In genomic region chr6:118935331-118935668, GRCh38 we compare ENCODE assay signal across 8 cellular contexts. TPM values are rescaled to one million over a fixed set of nuclear protein-coding genes. Genes with fewer than 3 reads are reported as not detected.
DNase-seq lines count a peak whose midpoint lies in the region; TF ChIP-seq lines count a peak whose summit lies in the region.

No MANE protein-coding gene starts in this region.

- H3K4me1 ChIP-seq in iPS DF 6.9 (ENCODE audit: control insufficient read depth, insufficient read depth, low read length), result no peaks in the 10 kb centered on the region

- H3K4me3 ChIP-seq in GM06990 (replicated peaks; ENCODE audit: low read depth, low read length) (peak overlapping the region; percentile 89), H7 (ENCODE audit: insufficient read depth, low read depth, low read length) (peak overlapping the region; percentile 30), SU-DHL-6 (ENCODE audit: insufficient read depth, low read length, poor library complexity, severe bottlenecking) (peak overlapping the region; percentile 100), iPS DF 6.9 (ENCODE audit: low read length) (peak overlapping the region; percentile 30; the same call in 1 of the 2 replicates)

- no peak overlapping the region for H2AFZ ChIP-seq in SU-DHL-6 (ENCODE audit: low read depth, low read length, severe bottlenecking)

- H4K20me1 ChIP-seq in SU-DHL-6 (ENCODE audit: low read depth, low read length), result no peaks in the 10 kb centered on the region

- H3K27ac ChIP-seq in SU-DHL-6 (ENCODE audit: low read depth, low read length) (peak overlapping the region; percentile 36; the same call in 1 of the 2 replicates), iPS DF 6.9 (ENCODE audit: low read length) (no peak overlapping the region), substantia nigra (ENCODE audit: low read depth, low read length, poor library complexity, severe bottlenecking) (peak overlapping the region; percentile 93)

- no peaks in the 10 kb centered on the region for H3K9me2 ChIP-seq in SU-DHL-6 (replicated peaks; ENCODE audit: insufficient read depth, low read length)

- no peak for TF ChIP-seq CTCF in GM06990 (IDR thresholded peaks at IDR 0.05; ENCODE audit: insufficient read depth, low read length, poor library complexity, severe bottlenecking)
- no peak for TF ChIP-seq CTCF in SU-DHL-6 (IDR thresholded peaks at IDR 0.05; ENCODE audit: insufficient read depth, low read length, poor library complexity, severe bottlenecking)

- H3K4me2 ChIP-seq in SU-DHL-6 (ENCODE audit: low read depth, low read length, poor library complexity, severe bottlenecking), result peak overlapping the region; percentile 93

- H3F3A ChIP-seq in SU-DHL-6 (ENCODE audit: insufficient read depth), result peaks cover 8% of the 10 kb centered on the region; the same call in 1 of the 2 replicates

- H3K27me3 ChIP-seq in GM06990 (replicated peaks; ENCODE audit: control insufficient read depth, insufficient read depth, low read length), result no peaks in the 10 kb centered on the region
- H3K27me3 ChIP-seq in H7 (ENCODE audit: control insufficient read depth, insufficient read depth, low read length), result no peaks in the 10 kb centered on the region
- H3K27me3 ChIP-seq in SU-DHL-6 (ENCODE audit: low read length), result no peaks in the 10 kb centered on the region
- H3K27me3 ChIP-seq in iPS DF 6.9 (ENCODE audit: control insufficient read depth, insufficient read depth, low read length), result no peaks in the 10 kb centered on the region

- WGBS in iPS DF 6.9 (ENCODE audit: insufficient coverage, insufficient read length), result no CpG with 5 or more reads among the region's 1 CpG

- H3K79me2 ChIP-seq in SU-DHL-6 (ENCODE audit: insufficient read depth, low read length), result peaks cover 27% of the 10 kb centered on the region

- H3K9ac ChIP-seq in SU-DHL-6 (ENCODE audit: low read length), result peak overlapping the region; percentile 100

- DNase-seq in GM06990 (ENCODE audit: extremely low read depth, insufficient read length) (no peak), H7 (no peak), iPS DF 6.9 (ENCODE audit: low read depth, low spot score) (no peak), substantia nigra (lab: John Stamatoyannopoulos, UW) (no peak), SKM-1 (lab: John Stamatoyannopoulos, UW; ENCODE audit: unreplicated experiment) (no peak)
- DNase-seq in stimulated activated CD4-positive, alpha-beta T cell treated with anti-CD3 and anti-CD28 coated beads, Interleukin-4, amount 100 ng/mL, for 1 hour, result no peak
- DNase-seq in activated CD4-positive, alpha-beta T cell treated with anti-CD3 and anti-CD28 coated beads for 4 hours, result no peak

- H3K36me3 ChIP-seq in GM06990 (ENCODE audit: control insufficient read depth, insufficient read depth, low read length) (no peaks in the 10 kb centered on the region), H7 (replicated peaks; ENCODE audit: control insufficient read depth, insufficient read depth, low read length) (no peaks in the 10 kb centered on the region; the same call in 1 of the 2 replicates), SU-DHL-6 (ENCODE audit: low read length) (peaks cover 13% of the 10 kb centered on the region; the same call in 1 of the 2 replicates), iPS DF 6.9 (ENCODE audit: control insufficient read depth, insufficient read depth, low read length) (peaks cover 2% of the 10 kb centered on the region; the same call in 1 of the 2 replicates)

- no peaks in the 10 kb centered on the region for H3K9me3 ChIP-seq in SU-DHL-6 (ENCODE audit: insufficient read depth, low read length)
- no peaks in the 10 kb centered on the region for H3K9me3 ChIP-seq in iPS DF 6.9 (ENCODE audit: control insufficient read depth, insufficient read depth, low read length)

RNA-seq across cellular contexts. Expression of gene MCM9, which starts 0.3 kb away (rescaled TPM):
- total RNA-seq in H7 (2014; rRNA removed; shearing (Covaris generic)), result 8.7 and 10.7 TPM in 2 replicates

RNA-seq across cellular contexts. Expression of gene ASF1A, which starts 41.3 kb away (rescaled TPM):
- total RNA-seq in H7 (2014; rRNA removed; shearing (Covaris generic)), result 26.4 and 27.1 TPM in 2 replicates

Comparison
In these comparisons a context has a peak if more than half of its experiments do, and no peak if none do; other contexts are left out.
1. H3K4me3 ChIP-seq: peak in every context shown above with its lines; median percentile 100 in SU-DHL-6; 89 in GM06990; 30 in H7; 30 in iPS DF 6.9.